16 cellular contexts compared by ENCODE assay signal in genomic region chr2:54076577-54076976, GRCh38. TPM values are rescaled to one million over a fixed set of nuclear protein-coding genes. Genes with fewer than 3 reads are reported as not detected.
A peak's percentile ranks its signal among the peaks of the same experiment; 100 is the strongest.
DNase-seq lines count a peak whose midpoint lies in the region; ATAC-seq, FAIRE-seq and TF ChIP-seq lines count a peak whose summit lies in the region.
"Had no signal": no experiment of that assay in that cellular context is flagged by ENCODE, and none has a peak within 500 bp of the region (broad histone marks: within the 10 kb centered on the region; RNA-seq: fewer than 3 reads in every experiment).

No MANE protein-coding gene starts in this region.

- H3K9me3 ChIP-seq in Karpas-422 (ENCODE audit: low read length) (no peaks in the 10 kb centered on the region), K562 (replicated peaks; ENCODE audit: control insufficient read depth, insufficient read depth, low read depth, low read length) (peaks cover 24% of the 10 kb centered on the region), right cardiac atrium (ENCODE audit: control insufficient read depth, low read length) (no peaks in the 10 kb centered on the region)
- H3K9me3 ChIP-seq: BE2C had no signal

- TF ChIP-seq RAD21 in K562 (CRISPR knock-in tag; conservative IDR thresholded peaks at IDR 0.05 in 1 of 2, IDR thresholded peaks at IDR 0.05 in 1 of 2): no peak

- H4K20me1 ChIP-seq in Karpas-422 (ENCODE audit: insufficient read depth, low read depth, low read length) (no peaks in the 10 kb centered on the region), K562 (replicated peaks; ENCODE audit: control insufficient read depth, insufficient read depth, low read length) (no peaks in the 10 kb centered on the region)

- ATAC-seq in K562 (peak; percentile 93), right cardiac atrium (peak; percentile 57 to 83)
- no peak for ATAC-seq in activated T-cell treated with anti-CD3 and anti-CD28 coated beads, Interleukin-2, amount 50 U/mL, for 4 hours
- ATAC-seq: A549, GM12878, HCT116 had no signal

- no peak for TF ChIP-seq CTCF in K562 (IDR thresholded peaks at IDR 0.05 in 2 of 3, conservative IDR thresholded peaks at IDR 0.05 in 1 of 3; ENCODE audit: insufficient read depth in 2 of 3, low read depth in 1 of 3, low read length in 3 of 3)

- 25% methylated on average over 1 of the region's 1 CpG for WGBS in K562 (ENCODE audit: insufficient coverage, low coverage, missing lambda C conversion rate)
- 78% methylated on average over 1 of the region's 1 CpG for WGBS in right cardiac atrium

- peak; percentile 46 for FAIRE-seq in K562 (lab: Jason Lieb, UNC)
- FAIRE-seq: A549, GM12878, H54 had no signal

- no peaks in the 10 kb centered on the region for H3K79me2 ChIP-seq in Karpas-422 (ENCODE audit: low read length)
- no peaks in the 10 kb centered on the region for H3K79me2 ChIP-seq in K562 (ENCODE audit: control insufficient read depth, insufficient read depth, low read length)

- no peaks in the 10 kb centered on the region for H3K9me1 ChIP-seq in K562 (ENCODE audit: control insufficient read depth, insufficient read depth, low read length)

- intact Hi-C loops in K562 (cut with micrococcal nuclease) (loop anchor here (5.0 kb wide), 1 partner anchor 104 kb away; the partner anchor contains the start of gene PSME4), right cardiac atrium (cut with DNase I) (no loop called here)

- H3K4me1 Mint-ChIP-seq in activated T-cell treated with anti-CD3 and anti-CD28 coated beads, Interleukin-2, amount 50 U/mL, for 4 hours (ENCODE audit: low read depth): peaks cover 9% of the 10 kb centered on the region

- H3K36me3 Mint-ChIP-seq in activated T-cell treated with anti-CD3 and anti-CD28 coated beads, Interleukin-2, amount 50 U/mL, for 4 hours (ENCODE audit: insufficient read depth): no peaks in the 10 kb centered on the region
- H3K36me3 Mint-ChIP-seq: CD4-positive, alpha-beta memory T cell had no signal

- H3K4me3 ChIP-seq in Karpas-422 (ENCODE audit: low read length): no peak overlapping the region
- H3K4me3 ChIP-seq in K562: no peak overlapping the region
- no peak overlapping the region for H3K4me3 ChIP-seq in right cardiac atrium (ENCODE audit: low read length)
- H3K4me3 ChIP-seq: A549, GM12878, GM23248 had no signal

- peak; percentile 50; the same call in 1 of the 2 replicates for TF ChIP-seq EP300 in K562 (IDR thresholded peaks at IDR 0.05; ENCODE audit: low read length)

- no peak overlapping the region for H3K4me3 Mint-ChIP-seq in activated T-cell treated with anti-CD3 and anti-CD28 coated beads, Interleukin-2, amount 50 U/mL, for 4 hours
- H3K4me3 Mint-ChIP-seq: CD4-positive, alpha-beta memory T cell had no signal

- POLR2A ChIA-PET in K562 (lab: Yijun Ruan, JAX): interaction anchor here (0.5 kb wide), 1 partner anchor 294 kb away, joined by 3 read pairs; no protein-coding TSS in a partner anchor

- peak in 67 of 76 experiments; percentile 3 to 78 (median 44) for DNase-seq in HUDEP-2 (lab: John Stamatoyannopoulos, UW; ENCODE audit: unreplicated experiment in 76 of 76)
- DNase-seq in Karpas-422: no peak
- peak in 3 of 4 experiments; percentile 28 to 78 (median 72) for DNase-seq in K562 (ENCODE audit: extremely low read depth in 1 of 4, low spot score in 3 of 4)
- no peak for DNase-seq in right cardiac atrium
- no peak for DNase-seq in cerebellar cortex (ENCODE audit: low spot score)
- no peak for DNase-seq in activated T-cell treated with anti-CD3 and anti-CD28 coated beads, Interleukin-2, amount 50 U/mL, for 4 hours
- DNase-seq in NCI-H1417 (lab: John Stamatoyannopoulos, UW): no peak
- DNase-seq: BE2C; CD4-positive, alpha-beta memory T cell; DMS79; GM23248 had no signal

- no TSS peak for BruUV-seq in K562 (replicated peaks; lab: Mats Ljungman, UMichigan)

- no peak overlapping the region for H3K9ac ChIP-seq in Karpas-422 (ENCODE audit: low read length)
- H3K9ac ChIP-seq in K562 (ENCODE audit: insufficient read depth in 1 of 2, low read depth in 2 of 2, low read length in 2 of 2): peak overlapping the region in 1 of 2 experiments; percentile 52; a peak in 1 of 4 replicates
- H3K9ac ChIP-seq: GM23248 had no signal

- H3K27me3 Mint-ChIP-seq in activated T-cell treated with anti-CD3 and anti-CD28 coated beads, Interleukin-2, amount 50 U/mL, for 4 hours (ENCODE audit: low read depth): no peaks in the 10 kb centered on the region
- H3K27me3 Mint-ChIP-seq: CD4-positive, alpha-beta memory T cell had no signal

- H3K4me2 ChIP-seq in Karpas-422 (ENCODE audit: low read depth, low read length, poor library complexity, severe bottlenecking) (peak overlapping the region; percentile 4), K562 (ENCODE audit: insufficient read depth, low read length) (peak overlapping the region; percentile 36; the same call in 1 of the 2 replicates)
- H3K4me2 ChIP-seq: A549 had no signal

- no peaks in the 10 kb centered on the region for H3K27me3 ChIP-seq in Karpas-422 (ENCODE audit: low read length)
- no peaks in the 10 kb centered on the region for H3K27me3 ChIP-seq in K562 (ENCODE audit: control insufficient read depth in 2 of 2, insufficient read depth in 2 of 2, low read length in 2 of 2)
- no peaks in the 10 kb centered on the region for H3K27me3 ChIP-seq in right cardiac atrium (ENCODE audit: control insufficient read depth, insufficient read depth)
- H3K27me3 ChIP-seq: BE2C had no signal

- H3K9me3 Mint-ChIP-seq in activated T-cell treated with anti-CD3 and anti-CD28 coated beads, Interleukin-2, amount 50 U/mL, for 4 hours: no peaks in the 10 kb centered on the region
- H3K9me3 Mint-ChIP-seq: CD4-positive, alpha-beta memory T cell had no signal

- peak overlapping the region; percentile 38 for H3K27ac ChIP-seq in Karpas-422 (ENCODE audit: low read length)
- H3K27ac ChIP-seq in K562 (ENCODE audit: extremely low read depth, low read depth, low read length): peak overlapping the region; percentile 80
- no peak overlapping the region for H3K27ac ChIP-seq in right cardiac atrium (ENCODE audit: low read length)
- H3K27ac ChIP-seq: A549, C4-2B, GM23248 had no signal

- in situ Hi-C loops in K562 (cut with MboI): no loop called here

- no peak for TF ChIP-seq POLR2A in K562 (conservative IDR thresholded peaks at IDR 0.05)

- H3K9me2 ChIP-seq in Karpas-422 (replicated peaks; ENCODE audit: insufficient read depth, low read length): no peaks in the 10 kb centered on the region

- H3K36me3 ChIP-seq in Karpas-422 (ENCODE audit: insufficient read depth, low read length) (no peaks in the 10 kb centered on the region), K562 (ENCODE audit: control insufficient read depth, insufficient read depth, low read length) (no peaks in the 10 kb centered on the region)
- H3K36me3 ChIP-seq: BE2C had no signal

- H2AFZ ChIP-seq in Karpas-422 (ENCODE audit: low read length) (no peak overlapping the region), K562 (ENCODE audit: low read depth, low read length) (peak overlapping the region; percentile 83)
- H2AFZ ChIP-seq: GM23248 had no signal

- H3K4me1 ChIP-seq in Karpas-422 (ENCODE audit: low read length) (peaks cover 18% of the 10 kb centered on the region), K562 (replicated peaks in 1 of 2; ENCODE audit: control insufficient read depth in 2 of 2, insufficient read depth in 2 of 2, low read length in 2 of 2) (peaks cover 0 to 32% of the 10 kb centered on the region in 2 experiments; a peak in 4 of 5 replicates), right cardiac atrium (ENCODE audit: control insufficient read depth, insufficient read depth, low read length) (peaks cover 1% of the 10 kb centered on the region)
- H3K4me1 ChIP-seq: BE2C had no signal

- CTCF ChIA-PET in K562 (lab: Yijun Ruan, JAX; ENCODE audit: low intra/inter-chr PET ratio): no interaction called here

TF ChIP-seq in K562, 482 proteins besides CTCF, POLR2A, EP300 and RAD21 (continues in another document):
- TF ChIP-seq TAL1 (IDR thresholded peaks at IDR 0.05) (peak; percentile 59; the same call in 1 of the 2 replicates), YY1 (IDR thresholded peaks at IDR 0.05; ENCODE audit: borderline replicate concordance in 1 of 3, control insufficient read depth in 1 of 3, extremely low read depth in 1 of 3, insufficient read depth in 3 of 3, insufficient read length in 1 of 3, insufficient replicate concordance in 2 of 3, low read depth in 1 of 3, low read length in 2 of 3) (peak in 1 of 3 experiments; percentile 69)

RNA-seq across cellular contexts. Expression of gene ACYP2, which starts 38.8 kb away (rescaled TPM):
- 19.8 and 22.8 TPM in 2 replicates for total RNA-seq in Karpas-422 (2014; rRNA removed; shearing (Covaris generic); ENCODE audit: low replicate concordance)
- 3.8 and 6.9 TPM in 2 replicates for total RNA-seq in K562 (2011; cell fraction: chromatin; rRNA removed; ENCODE audit: low replicate concordance)
- 3.0 and 3.3 TPM in 2 replicates for total RNA-seq in K562 (2011; cell fraction: nucleolus; rRNA removed)
- total RNA-seq in K562 (2011; cell fraction: nucleoplasm; rRNA removed): 5.1 and 11.3 TPM in 2 replicates
- 2.2 and 3.0 TPM in 2 replicates for total RNA-seq in K562 (2014; rRNA removed)
- total RNA-seq in K562 (2014; rRNA removed; fragmentation: Illumina TruSeq; extraction: Trizol): 1.3 and 1.8 TPM in 2 replicates
- 1.9 and 2.2 TPM in 2 replicates for total RNA-seq in K562 (2015; rRNA removed; fragmentation: Illumina TruSeq; extraction: Trizol)
- total RNA-seq in K562 (2021): 3.4 and 4.1 TPM in 2 replicates
- 2.2 and 3.1 TPM in 2 replicates for polyA plus RNA-seq in K562 (2011; rRNA removed)
- 2.8 and 3.8 TPM in 2 replicates for polyA plus RNA-seq in K562 (2011; cell fraction: cytosol; rRNA removed)
- polyA plus RNA-seq in K562 (2011; cell fraction: nucleus; rRNA removed): 1.4 and 2.0 TPM in 2 replicates
- 5.2 and 6.5 TPM in 2 replicates for polyA plus RNA-seq in K562 (2012)
- polyA plus RNA-seq in K562 (2014; fragmentation: Illumina TruSeq; extraction: Trizol): 1.0 and 1.2 TPM in 2 replicates
- polyA plus RNA-seq in K562 (2014; fragmentation: Nextera tagmentation; extraction: Ambion mirVana): 1 to 10 TPM; 1.9 to 2.2 TPM
- polyA plus RNA-seq in K562 (2014; rRNA removed): 2.0 and 3.4 TPM in 2 replicates
- polyA minus RNA-seq in K562 (2011; rRNA and poly(A)+ RNA removed): 1.1 and 2.8 TPM in 2 replicates
- 1.0 and 1.4 TPM in 2 replicates for polyA minus RNA-seq in K562 (2011; cell fraction: cytosol; rRNA and poly(A)+ RNA removed)
- 2.7 and 4.7 TPM in 2 replicates for polyA minus RNA-seq in K562 (2011; cell fraction: nucleus; rRNA and poly(A)+ RNA removed)
- 10 to 100 TPM; 47.1 to 70.2 (median 60.0) TPM for total RNA-seq in right cardiac atrium
- 122 TPM for polyA plus RNA-seq in right cardiac atrium
- 1 to 10 TPM; 4.3 to 5.1 (median 5.1) TPM for total RNA-seq in activated T-cell treated with anti-CD3 and anti-CD28 coated beads, Interleukin-2, amount 50 U/mL, for 4 hours

Comparison
In these comparisons a context has a peak if more than half of its experiments do, and no peak if none do; other contexts are left out.
1. DNase-seq: peak in HUDEP-2 (67 of 76) and K562 (3 of 4); none in Karpas-422 (single experiment), right cardiac atrium (0 of 3), cerebellar cortex (single experiment), activated T-cell treated with anti-CD3 and anti-CD28 coated beads, Interleukin-2, amount 50 U/mL, for 4 hours (single experiment) and NCI-H1417 (0 of 3).
2. ATAC-seq: peak in K562 (single experiment) and right cardiac atrium (2 of 2); none in activated T-cell treated with anti-CD3 and anti-CD28 coated beads, Interleukin-2, amount 50 U/mL, for 4 hours (0 of 2).